ENCODE assay signal across 16 cellular contexts in genomic region chrX:131845201-131845600, GRCh38.
DNase-seq lines count a peak whose midpoint lies in the region; ATAC-seq and TF ChIP-seq lines count a peak whose summit lies in the region.
"Had no signal": no experiment of that assay in that cellular context is flagged by ENCODE, and none has a peak within 500 bp of the region (broad histone marks: within the 10 kb centered on the region; RNA-seq: fewer than 3 reads in every experiment).

No MANE protein-coding gene starts in this region.

- POLR2A ChIA-PET in PC-3 (lab: Charles Lee; ENCODE audit: unreplicated experiment) = interaction anchor here (0.5 to 0.7 kb wide), 2 partner anchors 185 to 1818 kb away, joined by 3 read pairs; no protein-coding TSS in a partner anchor

- H2BK120ac ChIP-seq in trophoblast cell (ENCODE audit: insufficient read depth, low read length, poor library complexity) = no peak overlapping the region

- H3K4ac ChIP-seq in trophoblast cell (ENCODE audit: low read depth, low read length) = no peak overlapping the region

- peak; percentile 8 for DNase-seq in ELR (ENCODE audit: low read depth)
- peak; percentile 62 for DNase-seq in PC-3
- DNase-seq in fibroblast of villous mesenchyme (ENCODE audit: low read depth) = peak; percentile 75
- DNase-seq in trophoblast cell = peak; percentile 9 to 75
- DNase-seq in putamen (ENCODE audit: low spot score) = no peak
- no peak for DNase-seq in activated naive CD4-positive, alpha-beta T cell (lab: John Stamatoyannopoulos, UW)
- no peak for DNase-seq in amniotic stem cell (lab: John Stamatoyannopoulos, UW)
- DNase-seq: 8988T; CD4-positive, alpha-beta memory T cell; DMS153; DMS79; GF-D8; H9 had no signal

- no peak overlapping the region for H4K12ac ChIP-seq in trophoblast cell (ENCODE audit: low read depth, low read length)

- no peaks in the 10 kb centered on the region for H3K9me2 ChIP-seq in PC-3 (replicated peaks; ENCODE audit: low read length)

- H3K79me1 ChIP-seq in trophoblast cell (ENCODE audit: low read length) = no peaks in the 10 kb centered on the region

- no peak overlapping the region for H3K23ac ChIP-seq in trophoblast cell (ENCODE audit: low read length)

- H2AFZ ChIP-seq in PC-3 (ENCODE audit: low read length) (no peak overlapping the region), trophoblast cell (ENCODE audit: insufficient read depth, low read length, poor library complexity) (no peak overlapping the region)

- no peaks in the 10 kb centered on the region for H4K20me1 ChIP-seq in PC-3 (ENCODE audit: low read length)

- H2BK12ac ChIP-seq in trophoblast cell (ENCODE audit: low read length) = no peak overlapping the region

- WGBS in trophoblast cell (ENCODE audit: extremely low coverage, insufficient coverage, insufficient read length) = no CpG with 5 or more reads among the region's 2 CpGs

- CTCF ChIA-PET in PC-3 (lab: Charles Lee) = interaction anchor here (0.6 to 1.1 kb wide), 5 partner anchors 9 to 257 kb away, joined by 3 to 7 read pairs (median 3); no protein-coding TSS in a partner anchor

- no peak for TF ChIP-seq CTCF in PC-3 (conservative IDR thresholded peaks at IDR 0.05; ENCODE audit: low read depth, low read length)
- TF ChIP-seq CTCF in fibroblast of villous mesenchyme (IDR thresholded peaks at IDR 0.05; ENCODE audit: insufficient read depth, low read depth, low read length) = no peak

- no peaks in the 10 kb centered on the region for H3K36me3 ChIP-seq in PC-3 (ENCODE audit: low read depth, low read length)
- no peaks in the 10 kb centered on the region for H3K36me3 ChIP-seq in trophoblast cell (ENCODE audit: control insufficient read depth in 1 of 2, insufficient read depth in 2 of 2, low read length in 2 of 2)
- H3K36me3 ChIP-seq: BLaER1 had no signal

- H3K4me3 ChIP-seq in PC-3 (ENCODE audit: low read length) (no peak overlapping the region), fibroblast of villous mesenchyme (ENCODE audit: low read depth, low read length) (no peak overlapping the region), trophoblast cell (ENCODE audit: low read depth, low read length) (no peak overlapping the region)
- H3K4me3 ChIP-seq: BLaER1 had no signal

- H3K9me3 ChIP-seq in PC-3 (ENCODE audit: low read length) = no peaks in the 10 kb centered on the region
- no peaks in the 10 kb centered on the region for H3K9me3 ChIP-seq in trophoblast cell (ENCODE audit: insufficient read depth, low read depth, low read length)
- H3K9me3 ChIP-seq: BLaER1 had no signal

- H4K91ac ChIP-seq in trophoblast cell (ENCODE audit: low read depth, low read length) = no peak overlapping the region

- H3K79me2 ChIP-seq in PC-3 (ENCODE audit: low read length) (no peaks in the 10 kb centered on the region), trophoblast cell (ENCODE audit: control insufficient read depth, insufficient read depth, low read length, poor library complexity) (no peaks in the 10 kb centered on the region)

- H3K18ac ChIP-seq in trophoblast cell (ENCODE audit: low read length) = no peak overlapping the region

- H3F3A ChIP-seq in PC-3 (ENCODE audit: low read length, unreplicated experiment) = no peaks in the 10 kb centered on the region

- H3K4me2 ChIP-seq in PC-3 (ENCODE audit: low read length) (peak overlapping the region; percentile 26), trophoblast cell (ENCODE audit: low read length) (no peak overlapping the region)
- H3K4me2 ChIP-seq: BLaER1 had no signal

- no peak overlapping the region for H4K8ac ChIP-seq in trophoblast cell (ENCODE audit: low read depth, low read length)

- H3K9ac ChIP-seq in PC-3 (ENCODE audit: low read length) = peak overlapping the region; percentile 15; the same call in 1 of the 2 replicates
- H3K9ac ChIP-seq in trophoblast cell (ENCODE audit: low read length) = no peak overlapping the region
- H3K9ac ChIP-seq: BLaER1 had no signal

- H3K27me3 ChIP-seq in PC-3 (ENCODE audit: low read length) = no peaks in the 10 kb centered on the region
- no peaks in the 10 kb centered on the region for H3K27me3 ChIP-seq in trophoblast cell (ENCODE audit: insufficient read depth, low read length)

- BruUV-seq in PC-3 (replicated peaks; lab: Mats Ljungman, UMichigan) = no TSS peak

- no peak overlapping the region for H2AK5ac ChIP-seq in trophoblast cell (ENCODE audit: low read length)

- peak; percentile 74 for ATAC-seq in PC-3
- no peak for ATAC-seq in GM21526 (IDR thresholded peaks at IDR 0.05; ENCODE audit: low FRiP score, unreplicated experiment)
- ATAC-seq: HepG2 had no signal

- H3K14ac ChIP-seq in trophoblast cell (ENCODE audit: low read length) = no peak overlapping the region

- H2BK5ac ChIP-seq in trophoblast cell (ENCODE audit: low read depth, low read length, poor library complexity) = no peak overlapping the region

- H3K4me1 ChIP-seq in PC-3 (ENCODE audit: insufficient read depth, low read length) (peaks cover 20% of the 10 kb centered on the region), trophoblast cell (ENCODE audit: control insufficient read depth in 1 of 2, insufficient read depth in 2 of 2, low read length in 2 of 2) (peaks cover 1 to 3% of the 10 kb centered on the region in 2 experiments)
- H3K4me1 ChIP-seq: BLaER1 had no signal

- intact Hi-C loops in PC-3 (cut with micrococcal nuclease) = no loop called here

- H3K27ac ChIP-seq in PC-3 (ENCODE audit: low read length) = peak overlapping the region; percentile 62
- no peak overlapping the region for H3K27ac ChIP-seq in trophoblast cell (ENCODE audit: low read depth, low read length)
- H3K27ac ChIP-seq: BLaER1 had no signal

Comparison
In these comparisons a context has a peak if more than half of its experiments do, and no peak if none do; other contexts are left out.
1. DNase-seq: peak in ELR (single experiment), PC-3 (single experiment), fibroblast of villous mesenchyme (single experiment) and trophoblast cell (2 of 2); none in putamen (single experiment), activated naive CD4-positive, alpha-beta T cell (0 of 4) and amniotic stem cell (single experiment).